ENCODE assay signal across 1 cellular context in the genomic region with DNA sequence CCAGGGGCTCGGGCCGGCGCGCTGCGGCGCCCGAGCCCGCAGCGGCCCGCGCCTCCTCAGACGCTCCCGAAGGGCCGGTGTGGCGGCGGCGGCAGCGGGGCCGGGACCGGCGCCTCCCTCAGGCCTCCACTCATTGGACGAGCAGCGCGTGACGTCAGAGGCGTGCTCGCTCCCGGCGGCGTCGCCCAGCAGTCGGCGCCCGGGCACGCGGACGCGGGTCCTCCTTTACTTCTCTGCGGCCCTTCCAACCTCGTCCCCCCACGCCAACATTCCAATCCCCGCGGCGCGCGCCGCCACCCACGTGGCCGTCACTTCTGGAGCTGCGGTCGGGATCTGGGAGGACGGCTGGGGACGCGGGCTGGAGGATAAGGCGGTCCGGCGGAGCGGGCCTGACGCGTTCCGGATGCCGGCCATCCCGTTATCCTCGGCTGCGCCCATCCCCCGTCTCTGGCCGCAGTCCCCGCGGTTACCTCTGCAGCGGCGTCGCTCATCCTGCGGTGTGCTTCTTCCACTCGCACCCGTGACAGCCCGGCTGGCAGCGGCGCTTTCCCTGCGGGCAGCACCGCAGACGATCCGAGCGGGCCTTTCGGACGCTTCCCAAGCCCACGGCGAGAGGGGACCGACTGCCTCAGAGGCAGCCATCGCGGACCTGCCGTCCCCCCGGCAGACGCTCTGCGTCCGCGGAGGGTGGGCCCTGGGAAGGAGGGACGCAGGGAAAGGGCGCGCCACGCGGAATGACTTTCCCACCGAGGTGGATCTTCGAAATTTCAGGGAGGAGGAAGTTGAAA.
A peak's percentile ranks its signal among the peaks of the same experiment; 100 is the strongest.
TF ChIP-seq lines count a peak whose summit lies in the region.

Gene PDZD8, minus strand, starts transcription at position 81 of the 788 bp plus-strand sequence. CDS start 213 bp downstream, outside the sequence.

TF ChIP-seq in HEK293, 187 proteins besides CTCF, POLR2A, EP300 and RAD21 (continued from another document and continues in another):
- peak; percentile 63; the same call in 1 of the 2 replicates for TF ChIP-seq PRDM2 (tag by site-specific recombination; IDR thresholded peaks at IDR 0.05; ENCODE audit: borderline replicate concordance)
- TF ChIP-seq KLF17 (tag by site-specific recombination; IDR thresholded peaks at IDR 0.05): peak; percentile 87
- no peak for TF ChIP-seq ZNF157 (tag by site-specific recombination; IDR thresholded peaks at IDR 0.05)
- peak; percentile 79 for TF ChIP-seq KLF16 (tag by site-specific recombination; IDR thresholded peaks at IDR 0.05)
- peak; percentile 93 for TF ChIP-seq ZNF600 (tag by site-specific recombination; IDR thresholded peaks at IDR 0.05)
- TF ChIP-seq ZNF248 (tag by site-specific recombination; IDR thresholded peaks at IDR 0.05): no peak
- no peak for TF ChIP-seq ZNF202 (tag by site-specific recombination; IDR thresholded peaks at IDR 0.05; ENCODE audit: borderline replicate concordance)
- TF ChIP-seq ZBTB44 (tag by site-specific recombination; IDR thresholded peaks at IDR 0.05): 0 out of 2 replicates have a peak, but pooled peaks have one; percentile 3
- TF ChIP-seq ZNF19 (tag by site-specific recombination; IDR thresholded peaks at IDR 0.05; ENCODE audit: low read depth): no peak
- peak; percentile 79 for TF ChIP-seq ZIC2 (tag by site-specific recombination; IDR thresholded peaks at IDR 0.05)
- TF ChIP-seq KLF9 (tag by site-specific recombination; IDR thresholded peaks at IDR 0.05; ENCODE audit: low read depth): no peak
- no peak for TF ChIP-seq ZNF416 (tag by site-specific recombination; IDR thresholded peaks at IDR 0.05)
- TF ChIP-seq, protein P1, sequence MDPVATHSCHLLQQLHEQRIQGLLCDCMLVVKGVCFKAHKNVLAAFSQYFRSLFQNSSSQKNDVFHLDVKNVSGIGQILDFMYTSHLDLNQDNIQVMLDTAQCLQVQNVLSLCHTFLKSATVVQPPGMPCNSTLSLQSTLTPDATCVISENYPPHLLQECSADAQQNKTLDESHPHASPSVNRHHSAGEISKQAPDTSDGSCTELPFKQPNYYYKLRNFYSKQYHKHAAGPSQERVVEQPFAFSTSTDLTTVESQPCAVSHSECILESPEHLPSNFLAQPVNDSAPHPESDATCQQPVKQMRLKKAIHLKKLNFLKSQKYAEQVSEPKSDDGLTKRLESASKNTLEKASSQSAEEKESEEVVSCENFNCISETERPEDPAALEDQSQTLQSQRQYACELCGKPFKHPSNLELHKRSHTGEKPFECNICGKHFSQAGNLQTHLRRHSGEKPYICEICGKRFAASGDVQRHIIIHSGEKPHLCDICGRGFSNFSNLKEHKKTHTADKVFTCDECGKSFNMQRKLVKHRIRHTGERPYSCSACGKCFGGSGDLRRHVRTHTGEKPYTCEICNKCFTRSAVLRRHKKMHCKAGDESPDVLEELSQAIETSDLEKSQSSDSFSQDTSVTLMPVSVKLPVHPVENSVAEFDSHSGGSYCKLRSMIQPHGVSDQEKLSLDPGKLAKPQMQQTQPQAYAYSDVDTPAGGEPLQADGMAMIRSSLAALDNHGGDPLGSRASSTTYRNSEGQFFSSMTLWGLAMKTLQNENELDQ (tag by site-specific recombination; IDR thresholded peaks at IDR 0.05; ENCODE audit: low read depth): no peak
- no peak for TF ChIP-seq ZNF560 (tag by site-specific recombination; IDR thresholded peaks at IDR 0.05; ENCODE audit: borderline replicate concordance)
- TF ChIP-seq SP2 (tag by site-specific recombination; IDR thresholded peaks at IDR 0.05): peak; percentile 72
- peak; percentile 63; the same call in 1 of the 2 replicates for TF ChIP-seq ZBTB20 (tag by site-specific recombination; IDR thresholded peaks at IDR 0.05)
- peak; percentile 88 for TF ChIP-seq ZNF629 (tag by site-specific recombination; IDR thresholded peaks at IDR 0.05)
- TF ChIP-seq, protein P2, sequence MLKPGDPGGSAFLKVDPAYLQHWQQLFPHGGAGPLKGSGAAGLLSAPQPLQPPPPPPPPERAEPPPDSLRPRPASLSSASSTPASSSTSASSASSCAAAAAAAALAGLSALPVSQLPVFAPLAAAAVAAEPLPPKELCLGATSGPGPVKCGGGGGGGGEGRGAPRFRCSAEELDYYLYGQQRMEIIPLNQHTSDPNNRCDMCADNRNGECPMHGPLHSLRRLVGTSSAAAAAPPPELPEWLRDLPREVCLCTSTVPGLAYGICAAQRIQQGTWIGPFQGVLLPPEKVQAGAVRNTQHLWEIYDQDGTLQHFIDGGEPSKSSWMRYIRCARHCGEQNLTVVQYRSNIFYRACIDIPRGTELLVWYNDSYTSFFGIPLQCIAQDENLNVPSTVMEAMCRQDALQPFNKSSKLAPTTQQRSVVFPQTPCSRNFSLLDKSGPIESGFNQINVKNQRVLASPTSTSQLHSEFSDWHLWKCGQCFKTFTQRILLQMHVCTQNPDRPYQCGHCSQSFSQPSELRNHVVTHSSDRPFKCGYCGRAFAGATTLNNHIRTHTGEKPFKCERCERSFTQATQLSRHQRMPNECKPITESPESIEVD (tag by site-specific recombination; IDR thresholded peaks at IDR 0.05): no peak
- TF ChIP-seq, protein P3, sequence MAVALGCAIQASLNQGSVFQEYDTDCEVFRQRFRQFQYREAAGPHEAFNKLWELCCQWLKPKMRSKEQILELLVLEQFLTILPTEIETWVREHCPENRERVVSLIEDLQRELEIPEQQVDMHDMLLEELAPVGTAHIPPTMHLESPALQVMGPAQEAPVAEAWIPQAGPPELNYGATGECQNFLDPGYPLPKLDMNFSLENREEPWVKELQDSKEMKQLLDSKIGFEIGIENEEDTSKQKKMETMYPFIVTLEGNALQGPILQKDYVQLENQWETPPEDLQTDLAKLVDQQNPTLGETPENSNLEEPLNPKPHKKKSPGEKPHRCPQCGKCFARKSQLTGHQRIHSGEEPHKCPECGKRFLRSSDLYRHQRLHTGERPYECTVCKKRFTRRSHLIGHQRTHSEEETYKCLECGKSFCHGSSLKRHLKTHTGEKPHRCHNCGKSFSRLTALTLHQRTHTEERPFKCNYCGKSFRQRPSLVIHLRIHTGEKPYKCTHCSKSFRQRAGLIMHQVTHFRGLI (tag by site-specific recombination; IDR thresholded peaks at IDR 0.05): peak; percentile 47; the same call in 1 of the 2 replicates
- TF ChIP-seq ZBTB6 (tag by site-specific recombination; IDR thresholded peaks at IDR 0.05): peak; percentile 41; the same call in 1 of the 2 replicates
- TF ChIP-seq BCL11B (tag by site-specific recombination; IDR thresholded peaks at IDR 0.05; ENCODE audit: low read depth): peak; percentile 67; the same call in 1 of the 2 replicates
- TF ChIP-seq ZNF529 (tag by site-specific recombination; IDR thresholded peaks at IDR 0.05; ENCODE audit: insufficient replicate concordance): no peak
- TF ChIP-seq ZNF610 (tag by site-specific recombination; IDR thresholded peaks at IDR 0.05; ENCODE audit: borderline replicate concordance): peak; percentile 82; the same call in 1 of the 2 replicates
- no peak for TF ChIP-seq ZNF513 (tag by site-specific recombination; IDR thresholded peaks at IDR 0.05)
- TF ChIP-seq, protein P4, sequence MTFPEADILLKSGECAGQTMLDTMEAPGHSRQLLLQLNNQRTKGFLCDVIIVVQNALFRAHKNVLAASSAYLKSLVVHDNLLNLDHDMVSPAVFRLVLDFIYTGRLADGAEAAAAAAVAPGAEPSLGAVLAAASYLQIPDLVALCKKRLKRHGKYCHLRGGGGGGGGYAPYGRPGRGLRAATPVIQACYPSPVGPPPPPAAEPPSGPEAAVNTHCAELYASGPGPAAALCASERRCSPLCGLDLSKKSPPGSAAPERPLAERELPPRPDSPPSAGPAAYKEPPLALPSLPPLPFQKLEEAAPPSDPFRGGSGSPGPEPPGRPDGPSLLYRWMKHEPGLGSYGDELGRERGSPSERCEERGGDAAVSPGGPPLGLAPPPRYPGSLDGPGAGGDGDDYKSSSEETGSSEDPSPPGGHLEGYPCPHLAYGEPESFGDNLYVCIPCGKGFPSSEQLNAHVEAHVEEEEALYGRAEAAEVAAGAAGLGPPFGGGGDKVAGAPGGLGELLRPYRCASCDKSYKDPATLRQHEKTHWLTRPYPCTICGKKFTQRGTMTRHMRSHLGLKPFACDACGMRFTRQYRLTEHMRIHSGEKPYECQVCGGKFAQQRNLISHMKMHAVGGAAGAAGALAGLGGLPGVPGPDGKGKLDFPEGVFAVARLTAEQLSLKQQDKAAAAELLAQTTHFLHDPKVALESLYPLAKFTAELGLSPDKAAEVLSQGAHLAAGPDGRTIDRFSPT (tag by site-specific recombination; IDR thresholded peaks at IDR 0.05): no peak
- TF ChIP-seq ZNF426 (tag by site-specific recombination; IDR thresholded peaks at IDR 0.05): no peak
- TF ChIP-seq ZNF223 (tag by site-specific recombination; IDR thresholded peaks at IDR 0.05): no peak
- TF ChIP-seq ZNF658 (tag by site-specific recombination; IDR thresholded peaks at IDR 0.05): no peak
- no peak for TF ChIP-seq ZNF404 (tag by site-specific recombination; IDR thresholded peaks at IDR 0.05)
- peak; percentile 84 for TF ChIP-seq YY1 (tag by site-specific recombination; IDR thresholded peaks at IDR 0.05)
